ENCODE assay signal across 17 cellular contexts in genomic region chr11:119701591-119702260, GRCh38. TPM values are rescaled to one million over a fixed set of nuclear protein-coding genes. Genes with fewer than 3 reads are reported as not detected.
DNase-seq lines count a peak whose midpoint lies in the region; ATAC-seq lines count a peak whose summit lies in the region.
"Had no signal": no experiment of that assay in that cellular context is flagged by ENCODE, and none has a peak within 500 bp of the region (broad histone marks: within the 10 kb centered on the region; RNA-seq: fewer than 3 reads in every experiment).

No MANE protein-coding gene starts in this region.

- DNase-seq in NCI-H82 (lab: John Stamatoyannopoulos, UW), result peak; percentile 70
- no peak for DNase-seq in NCI-H82 treated with DMSO at 0.1 percent for 48 hours (lab: John Stamatoyannopoulos, UW; ENCODE audit: unreplicated experiment)
- peak; percentile 69 for DNase-seq in cerebellar cortex (ENCODE audit: low spot score)
- peak; percentile 82 for DNase-seq in myocyte (ENCODE audit: low read depth)
- DNase-seq in NCI-H1930 (lab: John Stamatoyannopoulos, UW), result no peak
- no peak for DNase-seq in stimulated activated CD8-positive, alpha-beta memory T cell treated with anti-CD3 and anti-CD28 coated beads, Interleukin-4, amount 100 ng/mL, for 48 hours
- DNase-seq: ACHN; activated CD4-positive, alpha-beta T cell treated with anti-CD3 and anti-CD28 coated beads for 4 hours; activated T-cell treated with anti-CD3 and anti-CD28 coated beads, Interleukin-2, amount 50 U/mL, for 24 hours; GDM1; NCI-H1436 treated with DMSO at 0.1 percent for 48 hours; NCI-H526 treated with DMSO at 0.1 percent for 48 hours; ovary; spleen; T-helper 9 cell had no signal

- ATAC-seq in GM21390 (IDR thresholded peaks at IDR 0.05; ENCODE audit: unreplicated experiment) (no peak), HG03460 (IDR thresholded peaks at IDR 0.05; ENCODE audit: unreplicated experiment) (no peak)

RNA-seq across cellular contexts. Expression of gene NECTIN1, which starts 27.3 kb away (rescaled TPM):
- 3.4 and 4.0 TPM in 2 replicates for total RNA-seq in myocyte
- polyA plus RNA-seq in myocyte (2012), result 6.0 TPM

Comparison
In these comparisons a context has a peak if more than half of its experiments do, and no peak if none do; other contexts are left out.
1. DNase-seq: peak in NCI-H82 (single experiment), cerebellar cortex (single experiment) and myocyte (single experiment); none in NCI-H82 treated with DMSO at 0.1 percent for 48 hours (single experiment), NCI-H1930 (0 of 2) and stimulated activated CD8-positive, alpha-beta memory T cell treated with anti-CD3 and anti-CD28 coated beads, Interleukin-4, amount 100 ng/mL, for 48 hours (single experiment).